In genomic region chr11:102493524-102493923, GRCh38 we compare ENCODE assay signal across 21 cellular contexts. TPM values are rescaled to one million over a fixed set of nuclear protein-coding genes. Genes with fewer than 3 reads are reported as not detected.
DNase-seq lines count a peak whose midpoint lies in the region; ATAC-seq and TF ChIP-seq lines count a peak whose summit lies in the region.
"Had no signal": no experiment of that assay in that cellular context is flagged by ENCODE, and none has a peak within 500 bp of the region (broad histone marks: within the 10 kb centered on the region; RNA-seq: fewer than 3 reads in every experiment).

No MANE protein-coding gene starts in this region.

- H3K9me3 ChIP-seq in HCT116 (ENCODE audit: control insufficient read depth in 1 of 2, insufficient read depth in 1 of 2, low read depth in 1 of 2, low read length in 2 of 2) (no peaks in the 10 kb centered on the region), body of pancreas (no peaks in the 10 kb centered on the region), right atrium auricular region (no peaks in the 10 kb centered on the region)
- H3K9me3 ChIP-seq: BLaER1 treated with 17β-estradiol and CSF1 and Interleukin-3, amounts not matched to agents 10 nM and 100 nM had no signal

- no peaks in the 10 kb centered on the region for H3K79me2 ChIP-seq in HCT116 (ENCODE audit: insufficient read depth, low read length)

- H2AFZ ChIP-seq in HCT116 (ENCODE audit: low read depth, low read length, poor library complexity, severe bottlenecking), result peak overlapping the region; percentile 98

- H3K27me3 ChIP-seq in HCT116 (ENCODE audit: insufficient read depth, low read length) (no peaks in the 10 kb centered on the region), body of pancreas (no peaks in the 10 kb centered on the region), right atrium auricular region (no peaks in the 10 kb centered on the region)
- H3K27me3 ChIP-seq: BLaER1 treated with 17β-estradiol and CSF1 and Interleukin-3, amounts not matched to agents 10 nM and 100 nM had no signal

- H3K27ac ChIP-seq in HCT116 (ENCODE audit: low read depth, low read length), result no peak overlapping the region
- no peak overlapping the region for H3K27ac ChIP-seq in body of pancreas
- H3K27ac ChIP-seq in right atrium auricular region, result no peak overlapping the region
- H3K27ac ChIP-seq: BLaER1 treated with 17β-estradiol and CSF1 and Interleukin-3, amounts not matched to agents 10 nM and 100 nM; SK-N-MC had no signal

- H3K9ac ChIP-seq in HCT116 (ENCODE audit: low read length), result no peak overlapping the region
- H3K9ac ChIP-seq: BLaER1 treated with 17β-estradiol and CSF1 and Interleukin-3, amounts not matched to agents 10 nM and 100 nM had no signal

- TF ChIP-seq CTCF in HCT116 (IDR thresholded peaks at IDR 0.05 in 2 of 3, conservative IDR thresholded peaks at IDR 0.05 in 1 of 3; ENCODE audit: borderline replicate concordance in 1 of 3, insufficient read depth in 1 of 3, low read depth in 2 of 3, low read length in 2 of 3) (no peak), body of pancreas (IDR thresholded peaks at IDR 0.05) (no peak), retinal pigment epithelial cell (conservative IDR thresholded peaks at IDR 0.05; ENCODE audit: low read depth, low read length) (no peak), right atrium auricular region (IDR thresholded peaks at IDR 0.05) (no peak)

- H3K36me3 ChIP-seq in HCT116 (ENCODE audit: control insufficient read depth in 1 of 2, insufficient read depth in 2 of 2, low read length in 2 of 2) (no peaks in the 10 kb centered on the region), body of pancreas (replicated peaks in 1 of 2; ENCODE audit: insufficient read depth in 1 of 2, low read depth in 2 of 2) (no peaks in the 10 kb centered on the region), right atrium auricular region (no peaks in the 10 kb centered on the region)
- H3K36me3 ChIP-seq: BLaER1 treated with 17β-estradiol and CSF1 and Interleukin-3, amounts not matched to agents 10 nM and 100 nM had no signal

- intact Hi-C loops in HCT116 (cut with micrococcal nuclease), result loop anchor here (10.0 kb wide), 1 partner anchor 479 kb away; no protein-coding TSS in a partner anchor
- intact Hi-C loops in body of pancreas (cut with DNase I), result loop anchor here (10.0 kb wide), 1 partner anchor 99 kb away; no protein-coding TSS in a partner anchor

- ATAC-seq in HCT116, result no peak
- ATAC-seq in body of pancreas, result peak; percentile 34
- ATAC-seq in GM21423 (IDR thresholded peaks at IDR 0.05; ENCODE audit: unreplicated experiment), result no peak

- no peaks in the 10 kb centered on the region for H4K20me1 ChIP-seq in HCT116 (ENCODE audit: insufficient read depth)
- H4K20me1 ChIP-seq: BLaER1 treated with 17β-estradiol and CSF1 and Interleukin-3, amounts not matched to agents 10 nM and 100 nM had no signal

- H3K4me2 ChIP-seq in HCT116 (ENCODE audit: low read length), result peak overlapping the region; percentile 69

- RAD21 ChIA-PET in HCT116 (lab: Charles Lee; ENCODE audit: low non-redundant PET in 1 of 2, low total read pairs in 2 of 2, uncharacterized antibody in 2 of 2, unreplicated experiment in 2 of 2), result no interaction called here

- CTCF ChIA-PET in HCT116 (lab: Charles Lee), result interaction anchor here (1.2 to 1.5 kb wide), 2 partner anchors 103 to 173 kb away, joined by 3 to 5 read pairs; no protein-coding TSS in a partner anchor

- WGBS in body of pancreas, 2 donors, result 58 to 67% methylated on average over 5 of the region's 5 CpGs

- POLR2A ChIA-PET in HCT116 (lab: Charles Lee), result no interaction called here

- H3K4me1 ChIP-seq in HCT116 (ENCODE audit: control insufficient read depth in 1 of 2, insufficient read depth in 2 of 2, low read length in 2 of 2), result peaks cover 13 to 35% of the 10 kb centered on the region in 2 experiments
- peaks cover 5% of the 10 kb centered on the region for H3K4me1 ChIP-seq in body of pancreas
- H3K4me1 ChIP-seq in right atrium auricular region, result peaks cover 0 to 4% of the 10 kb centered on the region in 2 donors

- no peak for TF ChIP-seq RAD21 in HCT116 (IDR thresholded peaks at IDR 0.05; ENCODE audit: low read depth)

- BruUV-seq in HCT116 (replicated peaks; lab: Mats Ljungman, UMichigan), result no TSS peak

- no peaks in the 10 kb centered on the region for H3K9me2 ChIP-seq in HCT116 (ENCODE audit: insufficient read depth)

- TF ChIP-seq POLR2A in HCT116 (IDR thresholded peaks at IDR 0.05; ENCODE audit: borderline replicate concordance, extremely low read depth, insufficient read depth, insufficient read length) (no peak), body of pancreas (IDR thresholded peaks at IDR 0.05) (no peak)

- no peak overlapping the region for H3K4me3 ChIP-seq in HCT116 (replicated peaks in 1 of 2; ENCODE audit: low read depth in 1 of 2, low read length in 2 of 2)
- H3K4me3 ChIP-seq in body of pancreas, result no peak overlapping the region
- H3K4me3 ChIP-seq in retinal pigment epithelial cell (ENCODE audit: low read length), result no peak overlapping the region
- no peak overlapping the region for H3K4me3 ChIP-seq in right atrium auricular region
- H3K4me3 ChIP-seq: BLaER1 treated with 17β-estradiol and CSF1 and Interleukin-3, amounts not matched to agents 10 nM and 100 nM; SK-N-MC had no signal

- DNase-seq in HCT116 (ENCODE audit: low read depth, low spot score) (no peak), body of pancreas (no peak), kidney glomerular epithelial cell (lab: John Stamatoyannopoulos, UW) (peak; percentile 75), retinal pigment epithelial cell (ENCODE audit: low read depth) (peak; percentile 82), right atrium auricular region (ENCODE audit: low spot score) (no peak), foreskin melanocyte (no peak)
- DNase-seq: AML-193; CD4-positive, alpha-beta T cell; KBM-7; MV-4-11; NCI-H1105; NCI-H1436 treated with DMSO at 0.1 percent for 48 hours; NCI-H2029 treated with DMSO at 0.1 percent for 48 hours; NCI-H526 treated with DMSO at 0.1 percent for 48 hours; SIG-M5; SW 1271 had no signal

TF ChIP-seq in HCT116, 20 proteins besides CTCF, POLR2A, EP300 and RAD21:
- TF ChIP-seq YY1 (IDR thresholded peaks at IDR 0.05; ENCODE audit: extremely low read depth, insufficient replicate concordance, low read depth, low read length), result no peak
- TF ChIP-seq CEBPB (IDR thresholded peaks at IDR 0.05; ENCODE audit: low read depth), result no peak
- TF ChIP-seq SIN3A (IDR thresholded peaks at IDR 0.05; ENCODE audit: low read depth), result no peak
- TF ChIP-seq ZFX (IDR thresholded peaks at IDR 0.05), result no peak
- TF ChIP-seq ATF3 (IDR thresholded peaks at IDR 0.05), result no peak
- TF ChIP-seq REST (IDR thresholded peaks at IDR 0.05; ENCODE audit: low read depth), result no peak
- no peak for TF ChIP-seq SP1 (IDR thresholded peaks at IDR 0.05; ENCODE audit: low read depth)
- TF ChIP-seq EGR1 (IDR thresholded peaks at IDR 0.05; ENCODE audit: low read depth), result no peak
- TF ChIP-seq EZH2phosphoT487 (IDR thresholded peaks at IDR 0.05; ENCODE audit: borderline replicate concordance), result no peak
- no peak for TF ChIP-seq ELF1 (IDR thresholded peaks at IDR 0.05; ENCODE audit: borderline replicate concordance, low read depth)
- no peak for TF ChIP-seq FOSL1 (IDR thresholded peaks at IDR 0.05; ENCODE audit: low read depth)
- TF ChIP-seq ZNF274 (IDR thresholded peaks at IDR 0.05; ENCODE audit: low read depth, low read length), result no peak
- no peak for TF ChIP-seq MAX (IDR thresholded peaks at IDR 0.05)
- TF ChIP-seq CBX3 (IDR thresholded peaks at IDR 0.05; ENCODE audit: low read depth), result no peak
- TF ChIP-seq POLR2AphosphoS5 (IDR thresholded peaks at IDR 0.05; ENCODE audit: low read depth, low read length), result no peak
- TF ChIP-seq SRF (IDR thresholded peaks at IDR 0.05; ENCODE audit: low read depth), result no peak
- TF ChIP-seq JUND (IDR thresholded peaks at IDR 0.05), result no peak
TF ChIP-seq in HCT116: peak in this region for 0.

RNA-seq across cellular contexts. Expression of gene MMP7, which starts 37.0 kb away (rescaled TPM):
- total RNA-seq in HCT116 (2021; ENCODE audit: unreplicated experiment) (0.61 TPM), body of pancreas (100 to 1,000 TPM in 1 of 2 donors, 10 to 100 TPM in 1; 54.5 to 105 TPM), right atrium auricular region (not detected)
- polyA plus RNA-seq in HCT116 (2012), result 0.39 and 1.0 TPM in 2 replicates
- total RNA-seq: CD4-positive, alpha-beta T cell; G401; MCF 10A had no signal

RNA-seq across cellular contexts. Expression of gene TMEM123, which starts 41.0 kb away (rescaled TPM):
- total RNA-seq in HCT116 (2021; ENCODE audit: unreplicated experiment) (217 TPM), body of pancreas (10 to 100 TPM; 40.2 to 82.5 TPM), right atrium auricular region (10 to 100 TPM; 72.8 to 80.7 TPM)
- polyA plus RNA-seq in HCT116 (2012), result 189 and 220 TPM in 2 replicates

Comparison
In these comparisons a context has a peak if more than half of its experiments do, and no peak if none do; other contexts are left out.
1. DNase-seq: peak in kidney glomerular epithelial cell (single experiment) and retinal pigment epithelial cell (single experiment); none in HCT116 (single experiment), body of pancreas (0 of 4), right atrium auricular region (single experiment) and foreskin melanocyte (single experiment).
2. RNA of gene MMP7, which starts 37.0 kb away (total RNA-seq): 54.5 to 105 TPM in body of pancreas; 0.61 TPM in HCT116 (single experiment) and not detected in right atrium auricular region; every median in the first group is over 10 times any median in the second.